In genomic region chr12:110370732-110371141, GRCh38 we compare ENCODE assay signal across 14 cellular contexts. TPM values are rescaled to one million over a fixed set of nuclear protein-coding genes. Genes with fewer than 3 reads are reported as not detected.
DNase-seq lines count a peak whose midpoint lies in the region; ATAC-seq and TF ChIP-seq lines count a peak whose summit lies in the region.
"Had no signal": no experiment of that assay in that cellular context is flagged by ENCODE, and none has a peak within 500 bp of the region (broad histone marks: within the 10 kb centered on the region; RNA-seq: fewer than 3 reads in every experiment).

No MANE protein-coding gene starts in this region.

- peaks cover 27% of the 10 kb centered on the region for H3K36me3 ChIP-seq in Karpas-422 (ENCODE audit: insufficient read depth, low read length)
- peaks cover 21% of the 10 kb centered on the region for H3K36me3 ChIP-seq in mesendoderm (ENCODE audit: control insufficient read depth, insufficient read depth, low read length)

- H2BK15ac ChIP-seq in mesendoderm (replicated peaks; ENCODE audit: low read depth): no peak overlapping the region

- no peak overlapping the region for H3K23ac ChIP-seq in mesendoderm (ENCODE audit: low read length)

- intact Hi-C loops in dorsolateral prefrontal cortex (cut with DNase I): no loop called here

- DNase-seq in Karpas-422 (no peak), dorsolateral prefrontal cortex (no peak), NCI-H1417 treated with DMSO at 0.1 percent for 48 hours (lab: John Stamatoyannopoulos, UW) (no peak), immature natural killer cell (no peak), midbrain (lab: John Stamatoyannopoulos, UW) (no peak), mesendoderm (no peak)
- DNase-seq: Caco-2, NCI-H146, sigmoid colon, SW 1271 had no signal

- no peaks in the 10 kb centered on the region for H3K27me3 Mint-ChIP-seq in stimulated activated memory B cell treated with anti-CD40 and anti-IgM and Interleukin-4, amounts not matched to agents 10 μg/mL and 1 μg/mL and 100 μg/mL, for 72 hours
- no peaks in the 10 kb centered on the region for H3K27me3 Mint-ChIP-seq in immature natural killer cell (ENCODE audit: low read depth in 3 of 3)

- peaks cover 2% of the 10 kb centered on the region for H3K79me1 ChIP-seq in mesendoderm (ENCODE audit: low read length)

- H2BK5ac ChIP-seq in mesendoderm (ENCODE audit: low read length): no peak overlapping the region

- no peak overlapping the region for H3K56ac ChIP-seq in mesendoderm (ENCODE audit: low read length)

- no peak overlapping the region for H3K4me3 ChIP-seq in Karpas-422 (ENCODE audit: low read length)
- no peak overlapping the region for H3K4me3 ChIP-seq in dorsolateral prefrontal cortex
- no peak overlapping the region for H3K4me3 ChIP-seq in mesendoderm (ENCODE audit: low read length)
- H3K4me3 ChIP-seq: gastroesophageal sphincter, HAP-1, sigmoid colon had no signal

- no CpG with 5 or more reads among the region's 13 CpGs for WGBS in mesendoderm (ENCODE audit: extremely low coverage, insufficient coverage, low lambda C conversion rate)

- no peak overlapping the region for H4K8ac ChIP-seq in mesendoderm (ENCODE audit: low read depth, low read length)

- TF ChIP-seq CTCF in dorsolateral prefrontal cortex (IDR thresholded peaks at IDR 0.05 in 54 of 56, conservative IDR thresholded peaks at IDR 0.05 in 2 of 56; ENCODE audit: low read depth in 1 of 56, partially characterized antibody in 56 of 56): no peak

- no peaks in the 10 kb centered on the region for H4K20me1 ChIP-seq in Karpas-422 (ENCODE audit: insufficient read depth, low read depth, low read length)

- H3K9ac ChIP-seq in Karpas-422 (ENCODE audit: low read length) (peak overlapping the region; percentile 45; the same call in 1 of the 2 replicates), mesendoderm (ENCODE audit: low read length) (no peak overlapping the region)

- peaks cover 6% of the 10 kb centered on the region; the same call in 1 of the 2 replicates for H3K79me2 ChIP-seq in Karpas-422 (ENCODE audit: low read length)
- no peaks in the 10 kb centered on the region for H3K79me2 ChIP-seq in mesendoderm (ENCODE audit: control insufficient read depth, insufficient read depth, low read length)

- H3K4me3 Mint-ChIP-seq in stimulated activated memory B cell treated with anti-CD40 and anti-IgM and Interleukin-4, amounts not matched to agents 10 μg/mL and 1 μg/mL and 100 μg/mL, for 72 hours: peak overlapping the region; percentile 29
- no peak overlapping the region for H3K4me3 Mint-ChIP-seq in immature natural killer cell

- H3K27me3 ChIP-seq in Karpas-422 (ENCODE audit: low read length): no peaks in the 10 kb centered on the region
- H3K27me3 ChIP-seq in dorsolateral prefrontal cortex: no peaks in the 10 kb centered on the region
- H3K27me3 ChIP-seq in mesendoderm (ENCODE audit: insufficient read depth, low read length, poor library complexity): no peaks in the 10 kb centered on the region
- H3K27me3 ChIP-seq: gastroesophageal sphincter, sigmoid colon had no signal

- H3K4me1 ChIP-seq in Karpas-422 (ENCODE audit: low read length): peaks cover 53% of the 10 kb centered on the region
- H3K4me1 ChIP-seq in mesendoderm (ENCODE audit: control insufficient read depth, low read depth, low read length): no peaks in the 10 kb centered on the region
- H3K4me1 ChIP-seq: Caco-2, HAP-1 had no signal

- H4K5ac ChIP-seq in mesendoderm (ENCODE audit: low read length): no peak overlapping the region

- H3K4ac ChIP-seq in mesendoderm (ENCODE audit: low read depth, low read length): no peak overlapping the region

- no peaks in the 10 kb centered on the region for H3K9me2 ChIP-seq in Karpas-422 (replicated peaks; ENCODE audit: insufficient read depth, low read length)

- no peak overlapping the region for H3K27ac Mint-ChIP-seq in stimulated activated memory B cell treated with anti-CD40 and anti-IgM and Interleukin-4, amounts not matched to agents 10 μg/mL and 1 μg/mL and 100 μg/mL, for 72 hours
- no peak overlapping the region for H3K27ac Mint-ChIP-seq in immature natural killer cell

- peaks cover 28% of the 10 kb centered on the region for H3K4me1 Mint-ChIP-seq in stimulated activated memory B cell treated with anti-CD40 and anti-IgM and Interleukin-4, amounts not matched to agents 10 μg/mL and 1 μg/mL and 100 μg/mL, for 72 hours
- peaks cover 0 to 7% of the 10 kb centered on the region in 2 donors for H3K4me1 Mint-ChIP-seq in immature natural killer cell

- H3K36me3 Mint-ChIP-seq in stimulated activated memory B cell treated with anti-CD40 and anti-IgM and Interleukin-4, amounts not matched to agents 10 μg/mL and 1 μg/mL and 100 μg/mL, for 72 hours: peaks cover 26% of the 10 kb centered on the region
- peaks cover 9 to 24% (median 10%) of the 10 kb centered on the region in 3 donors for H3K36me3 Mint-ChIP-seq in immature natural killer cell

- H2BK120ac ChIP-seq in mesendoderm (ENCODE audit: low read depth, low read length): no peak overlapping the region

- ATAC-seq in GM18907 (IDR thresholded peaks at IDR 0.05; ENCODE audit: unreplicated experiment): peak; percentile 23
- peak; percentile 24 for ATAC-seq in stimulated activated memory B cell treated with anti-CD40 and anti-IgM and Interleukin-4, amounts not matched to agents 10 μg/mL and 1 μg/mL and 100 μg/mL, for 72 hours
- ATAC-seq: gastroesophageal sphincter had no signal

- no peak overlapping the region for H3K18ac ChIP-seq in mesendoderm (ENCODE audit: low read length)

- no peaks in the 10 kb centered on the region for H3K9me3 ChIP-seq in Karpas-422 (ENCODE audit: low read length)
- H3K9me3 ChIP-seq: Caco-2, gastroesophageal sphincter, HAP-1, sigmoid colon had no signal

- H3K9me3 Mint-ChIP-seq in stimulated activated memory B cell treated with anti-CD40 and anti-IgM and Interleukin-4, amounts not matched to agents 10 μg/mL and 1 μg/mL and 100 μg/mL, for 72 hours: no peaks in the 10 kb centered on the region
- H3K9me3 Mint-ChIP-seq in immature natural killer cell: no peaks in the 10 kb centered on the region

- H3K4me2 ChIP-seq in Karpas-422 (ENCODE audit: low read depth, low read length, poor library complexity, severe bottlenecking) (no peak overlapping the region), mesendoderm (ENCODE audit: low read length) (no peak overlapping the region)

- H3K27ac ChIP-seq in Karpas-422 (ENCODE audit: low read length): peak overlapping the region; percentile 75
- peak overlapping the region in 36 of 59 donors; percentile 17 to 76 (median 61) for H3K27ac ChIP-seq in dorsolateral prefrontal cortex
- H3K27ac ChIP-seq in mesendoderm (ENCODE audit: low read depth, low read length): no peak overlapping the region

- no peak overlapping the region for H2AFZ ChIP-seq in Karpas-422 (ENCODE audit: low read length)

- H2AK5ac ChIP-seq in mesendoderm (ENCODE audit: low read length): no peak overlapping the region

RNA-seq across cellular contexts. Expression of gene ANAPC7, which starts 32.8 kb away (rescaled TPM):
- total RNA-seq in Karpas-422 (2014; rRNA removed; shearing (Covaris generic); ENCODE audit: low replicate concordance): 42.3 and 62.1 TPM in 2 replicates
- total RNA-seq in dorsolateral prefrontal cortex: 10 to 100 TPM; 47.0 to 86.9 (median 63.0) TPM
- 10 to 100 TPM; 11.0 to 26.4 (median 24.8) TPM for polyA plus RNA-seq in immature natural killer cell
- polyA plus RNA-seq in mesendoderm (2013, experiment 1 of 2): 48.4 TPM
- polyA plus RNA-seq in mesendoderm (2013, experiment 2 of 2): 46.4 TPM
